13 cellular contexts compared by ENCODE assay signal in the genomic region with DNA sequence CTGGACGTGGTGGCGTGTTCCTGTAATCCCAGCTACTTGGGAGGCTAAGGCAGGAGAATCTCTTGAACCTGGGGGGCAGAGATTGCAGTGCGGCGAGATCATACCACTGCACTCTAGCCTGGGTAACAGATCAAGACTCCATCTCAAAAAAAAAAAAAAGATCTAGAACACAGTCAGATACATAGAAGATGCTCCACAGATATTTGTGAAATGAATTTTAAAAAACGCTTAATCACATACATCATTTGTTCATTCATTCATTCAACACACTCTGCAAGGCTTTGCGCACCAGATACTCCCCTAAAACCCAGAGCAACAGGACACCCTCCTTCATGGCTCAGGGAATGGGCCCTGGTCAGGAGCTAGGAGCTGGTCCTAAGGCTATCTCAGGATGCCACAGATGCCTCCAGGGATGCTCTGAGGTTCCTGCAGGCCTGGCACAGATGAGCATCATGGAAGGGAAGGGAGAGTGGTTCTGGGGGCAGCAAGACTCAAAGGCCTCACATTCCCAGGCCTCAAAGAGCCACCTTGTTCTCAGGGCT. TPM values are rescaled to one million over a fixed set of nuclear protein-coding genes. Genes with fewer than 3 reads are reported as not detected.
A peak's percentile ranks its signal among the peaks of the same experiment; 100 is the strongest.
DNase-seq lines count a peak whose midpoint lies in the region; ATAC-seq, FAIRE-seq and TF ChIP-seq lines count a peak whose summit lies in the region.
"Had no signal": no experiment of that assay in that cellular context is flagged by ENCODE, and none has a peak within 500 bp of the region (broad histone marks: within the 10 kb centered on the region; RNA-seq: fewer than 3 reads in every experiment).

No MANE protein-coding gene starts in this region.

- H3K4me2 ChIP-seq in endothelial cell of umbilical vein (ENCODE audit: insufficient read depth, low read length): peak overlapping the region; percentile 74
- peak overlapping the region; percentile 67 for H3K4me2 ChIP-seq in osteoblast (ENCODE audit: insufficient read depth, low read length)

- no TSS peak for BruUV-seq in endothelial cell of umbilical vein (replicated peaks; lab: Mats Ljungman, UMichigan)

- ATAC-seq in RWPE2 (ENCODE audit: low read depth) (no peak), upper lobe of right lung (no peak), GM21528 (IDR thresholded peaks at IDR 0.05; ENCODE audit: low FRiP score, unreplicated experiment) (no peak)
- ATAC-seq: T-helper 17 cell had no signal

- no peak for DNase-seq in RWPE2 (ENCODE audit: low spot score)
- peak; percentile 37 for DNase-seq in endothelial cell of umbilical vein (ENCODE audit: low read depth, low spot score)
- no peak for DNase-seq in osteoblast (ENCODE audit: insufficient read length, low spot score, missing footprints)
- no peak for DNase-seq in upper lobe of right lung
- DNase-seq in activated naive CD4-positive, alpha-beta T cell (lab: John Stamatoyannopoulos, UW): no peak
- DNase-seq in T1000 (lab: John Stamatoyannopoulos, UW): no peak
- DNase-seq: activated CD4-positive, alpha-beta T cell treated with anti-CD3 and anti-CD28 coated beads, Interleukin-2, amount 50 U/mL, for 48 hours; NCI-H2081 treated with DMSO at 0.1 percent for 48 hours; T-helper 17 cell had no signal

- H3K9me3 ChIP-seq in RWPE2 (ENCODE audit: severe bottlenecking): no peaks in the 10 kb centered on the region
- no peaks in the 10 kb centered on the region for H3K9me3 ChIP-seq in endothelial cell of umbilical vein (replicated peaks; ENCODE audit: control insufficient read depth, insufficient read depth, low read length)
- H3K9me3 ChIP-seq in osteoblast (ENCODE audit: low read depth, low read length): no peaks in the 10 kb centered on the region
- H3K9me3 ChIP-seq in upper lobe of right lung: no peaks in the 10 kb centered on the region
- H3K9me3 ChIP-seq: HAP-1 had no signal

- peaks cover 34% of the 10 kb centered on the region for H3K4me1 ChIP-seq in RWPE2 (ENCODE audit: insufficient read depth, poor library complexity, severe bottlenecking)
- H3K4me1 ChIP-seq in endothelial cell of umbilical vein (ENCODE audit: control insufficient read depth, extremely low read depth, insufficient read depth, low read length): peaks cover 78% of the 10 kb centered on the region
- peaks cover 77% of the 10 kb centered on the region for H3K4me1 ChIP-seq in osteoblast (ENCODE audit: insufficient read depth, low read length)
- H3K4me1 ChIP-seq in upper lobe of right lung: peaks cover 80% of the 10 kb centered on the region

- dilution Hi-C loops in endothelial cell of umbilical vein (cut with MboI; ENCODE audit: extremely low pct_ligation_motif_present, low sequenced_read_pairs): no loop called here

- no peak for TF ChIP-seq POLR2A in endothelial cell of umbilical vein (IDR thresholded peaks at IDR 0.05; ENCODE audit: low read depth, low read length)

- H3K27me3 ChIP-seq in RWPE2 (ENCODE audit: insufficient read depth, poor library complexity, severe bottlenecking) (no peaks in the 10 kb centered on the region), endothelial cell of umbilical vein (ENCODE audit: control insufficient read depth in 2 of 2, insufficient read depth in 2 of 2, low read length in 2 of 2) (no peaks in the 10 kb centered on the region), osteoblast (ENCODE audit: insufficient read depth, low read length) (no peaks in the 10 kb centered on the region), upper lobe of right lung (no peaks in the 10 kb centered on the region)

- peaks cover 3% of the 10 kb centered on the region; the same call in 1 of the 2 replicates for H3K36me3 ChIP-seq in RWPE2 (ENCODE audit: low read depth)
- peaks cover 18 to 31% of the 10 kb centered on the region in 2 experiments for H3K36me3 ChIP-seq in endothelial cell of umbilical vein (ENCODE audit: control insufficient read depth in 2 of 2, extremely low read depth in 1 of 2, insufficient read depth in 2 of 2, low read length in 2 of 2)
- H3K36me3 ChIP-seq in osteoblast (ENCODE audit: insufficient read depth, low read length): peaks cover 26% of the 10 kb centered on the region
- no peaks in the 10 kb centered on the region for H3K36me3 ChIP-seq in upper lobe of right lung

- POLR2A ChIA-PET in endothelial cell of umbilical vein (lab: Charles Lee): interaction anchor here (1.2 kb wide), 1 partner anchor 10 kb away, joined by 3 read pairs; no protein-coding TSS in a partner anchor

- intact Hi-C loops in endothelial cell of umbilical vein (cut with micrococcal nuclease) (no loop called here), upper lobe of right lung (cut with DNase I) (no loop called here)

- CTCF ChIA-PET in endothelial cell of umbilical vein (lab: Charles Lee): interaction anchor here (0.8 to 10.8 kb wide), 4 partner anchors 9 to 485 kb away, joined by 3 to 95 read pairs (median 6); no protein-coding TSS in a partner anchor

- H3K79me2 ChIP-seq in endothelial cell of umbilical vein (ENCODE audit: control insufficient read depth, insufficient read depth, low read length) (peaks cover 98% of the 10 kb centered on the region), osteoblast (ENCODE audit: insufficient read depth, low read length) (peaks cover 93% of the 10 kb centered on the region)

- TF ChIP-seq CTCF in RWPE2 (IDR thresholded peaks at IDR 0.05; ENCODE audit: poor library complexity, severe bottlenecking) (no peak), endothelial cell of umbilical vein (IDR thresholded peaks at IDR 0.05; ENCODE audit: extremely low read depth in 1 of 2, insufficient read depth in 1 of 2, low read depth in 1 of 2, low read length in 2 of 2) (no peak), osteoblast (IDR thresholded peaks at IDR 0.05; ENCODE audit: extremely low read depth, low read depth, low read length) (no peak), upper lobe of right lung (IDR thresholded peaks at IDR 0.05) (no peak)

- FAIRE-seq in endothelial cell of umbilical vein (lab: Jason Lieb, UNC): peak; percentile 43

- H4K20me1 ChIP-seq in endothelial cell of umbilical vein (replicated peaks; ENCODE audit: control insufficient read depth, extremely low read depth, insufficient read depth, low read length) (no peaks in the 10 kb centered on the region), osteoblast (ENCODE audit: insufficient read depth, low read length) (peaks cover 6% of the 10 kb centered on the region)

- no peaks in the 10 kb centered on the region for H3K9me1 ChIP-seq in endothelial cell of umbilical vein (replicated peaks; ENCODE audit: control insufficient read depth, extremely low read depth, insufficient read depth, low read length)

- H2AFZ ChIP-seq in endothelial cell of umbilical vein (ENCODE audit: low read depth, low read length) (no peak overlapping the region), osteoblast (ENCODE audit: low read length) (no peak overlapping the region)

- H3K9ac ChIP-seq in endothelial cell of umbilical vein (replicated peaks; ENCODE audit: extremely low read depth, insufficient read depth, low read length): peak overlapping the region; percentile 94

- H3K27ac ChIP-seq in RWPE2 (ENCODE audit: poor library complexity, severe bottlenecking) (peak overlapping the region; percentile 85), endothelial cell of umbilical vein (ENCODE audit: insufficient read depth, low read depth, low read length) (peak overlapping the region; percentile 81), osteoblast (ENCODE audit: low read depth, low read length) (peak overlapping the region; percentile 98), upper lobe of right lung (peak overlapping the region; percentile 80)

- H3K4me3 ChIP-seq in RWPE2 (ENCODE audit: severe bottlenecking) (no peak overlapping the region), endothelial cell of umbilical vein (replicated peaks in 1 of 3; ENCODE audit: insufficient read depth in 1 of 3, low read depth in 1 of 3, low read length in 3 of 3) (peak overlapping the region in 2 of 3 experiments; percentile 49 to 71), osteoblast (ENCODE audit: insufficient read depth, low read length) (no peak overlapping the region), upper lobe of right lung (no peak overlapping the region)
- H3K4me3 ChIP-seq: HAP-1 had no signal

TF ChIP-seq in endothelial cell of umbilical vein, 7 proteins besides CTCF, POLR2A, EP300 and RAD21:
- TF ChIP-seq JUN (IDR thresholded peaks at IDR 0.05; ENCODE audit: borderline replicate concordance, insufficient read depth, insufficient read length, low read depth): no peak

RNA-seq across cellular contexts. Expression of gene HSPG2, which starts 6.4 kb away (rescaled TPM):
- total RNA-seq in endothelial cell of umbilical vein (3,499 and 3,960 TPM in 2 replicates), osteoblast (220 and 265 TPM in 2 replicates), upper lobe of right lung (393 TPM)
- polyA plus RNA-seq in endothelial cell of umbilical vein: 734 and 849 TPM in 2 replicates
- polyA plus RNA-seq in endothelial cell of umbilical vein (2011; cell fraction: cytosol; rRNA removed): 751 and 1,165 TPM in 2 replicates
- 1,616 and 1,967 TPM in 2 replicates for polyA plus RNA-seq in endothelial cell of umbilical vein (2011; cell fraction: nucleus; rRNA removed)
- polyA plus RNA-seq in endothelial cell of umbilical vein (2012): 1,500 and 2,412 TPM in 2 replicates
- polyA minus RNA-seq in endothelial cell of umbilical vein: 1,494 and 1,598 TPM in 2 replicates
- 16.5 TPM for polyA minus RNA-seq in endothelial cell of umbilical vein (2011; cell fraction: cytosol; rRNA and poly(A)+ RNA removed)
- 1,216 and 2,140 TPM in 2 replicates for polyA minus RNA-seq in endothelial cell of umbilical vein (2011; cell fraction: nucleus; rRNA and poly(A)+ RNA removed)

RNA-seq across cellular contexts. Expression of gene CELA3B, which starts 46.1 kb away (rescaled TPM):
- total RNA-seq in endothelial cell of umbilical vein: 0.48 TPM in 1 of 2 replicates, not detected in the other
- 0.30 and 0.32 TPM in 2 replicates for polyA plus RNA-seq in endothelial cell of umbilical vein
- 0.10 and 0.20 TPM in 2 replicates for polyA plus RNA-seq in endothelial cell of umbilical vein (2011; cell fraction: cytosol; rRNA removed)
- 0.25 and 0.29 TPM in 2 replicates for polyA plus RNA-seq in endothelial cell of umbilical vein (2011; cell fraction: nucleus; rRNA removed)
- polyA plus RNA-seq in endothelial cell of umbilical vein (2012): not detected in 2 replicates
- polyA minus RNA-seq in endothelial cell of umbilical vein: 0.39 TPM in 1 of 2 replicates, not detected in the other
- not detected for polyA minus RNA-seq in endothelial cell of umbilical vein (2011; cell fraction: cytosol; rRNA and poly(A)+ RNA removed)
- 1.5 TPM in 1 of 2 replicates, not detected in the other for polyA minus RNA-seq in endothelial cell of umbilical vein (2011; cell fraction: nucleus; rRNA and poly(A)+ RNA removed)
- not detected in 2 replicates for total RNA-seq in osteoblast
- total RNA-seq in upper lobe of right lung: not detected
- total RNA-seq: glomerular endothelial cell, mononuclear cell, T-helper 17 cell had no signal

Comparison
In these comparisons a context has a peak if more than half of its experiments do, and no peak if none do; other contexts are left out.
1. H3K4me3 ChIP-seq: peak in endothelial cell of umbilical vein (2 of 3); none in RWPE2 (single experiment), osteoblast (single experiment) and upper lobe of right lung (single experiment).
2. Peak in every context shown above with its lines, with median percentiles within 50 percentile points of each other: H3K27ac ChIP-seq.